In genomic region chr19:15447057-15447456, GRCh38 we compare ENCODE assay signal across 28 cellular contexts. TPM values are rescaled to one million over a fixed set of nuclear protein-coding genes. Genes with fewer than 3 reads are reported as not detected.
"Had no signal": no experiment of that assay in that cellular context is flagged by ENCODE, and none has a peak within 500 bp of the region (broad histone marks: within the 10 kb centered on the region; RNA-seq: fewer than 3 reads in every experiment).

No MANE protein-coding gene starts in this region.

- H3K9me3 Mint-ChIP-seq: effector memory CD8-positive, alpha-beta T cell had no signal

- H3K36me3 ChIP-seq: adrenal gland, right lobe of liver, suprapubic skin, transverse colon, vagina, WERI-Rb-1 had no signal

- DNase-seq: activated CD4-positive, alpha-beta T cell treated with anti-CD3 and anti-CD28 coated beads, Interleukin-2, amount 50 U/mL, for 1 hour; activated CD4-positive, CD25-positive, alpha-beta regulatory T cell treated with anti-CD3 and anti-CD28 coated beads, Interleukin-2, amount 50 U/mL, for 72 hours; activated CD8-positive, alpha-beta T cell treated with anti-CD3 and anti-CD28 coated beads, Interleukin-2, amount 10 ng/mL, durations not matched to agents 7 days and 5 days; activated T-cell treated with anti-CD3 and anti-CD28 coated beads, Interleukin-2, amount 50 U/mL, for 1 hour; central memory CD4-positive, alpha-beta T cell; dorsolateral prefrontal cortex; effector memory CD8-positive, alpha-beta T cell; hippocampal formation; left ventricle myocardium superior; mesenchymal stem cell; nucleus accumbens; right lobe of liver; stimulated activated CD4-positive, alpha-beta T cell treated with anti-CD3 and anti-CD28 coated beads, Interleukin-2, amount 100 ng/mL, for 24 hours; stomach; SW 1271; T-helper 2 cell; transverse colon; WERI-Rb-1 had no signal

- H3K27ac Mint-ChIP-seq: activated naive CD8-positive, alpha-beta T cell; stimulated activated memory B cell treated with anti-CD40 and anti-IgM and Interleukin-4, amounts not matched to agents 10 μg/mL and 1 μg/mL and 100 μg/mL, for 72 hours had no signal

- H3K27me3 Mint-ChIP-seq: activated naive CD8-positive, alpha-beta T cell; effector memory CD8-positive, alpha-beta T cell; stimulated activated memory B cell treated with anti-CD40 and anti-IgM and Interleukin-4, amounts not matched to agents 10 μg/mL and 1 μg/mL and 100 μg/mL, for 72 hours had no signal

- H3K27me3 ChIP-seq: adrenal gland, esophagus muscularis mucosa, right lobe of liver, stomach, suprapubic skin, transverse colon, vagina had no signal

- H3K4me3 Mint-ChIP-seq: activated CD8-positive, alpha-beta T cell treated with anti-CD3 and anti-CD28 coated beads, Interleukin-2, amount 10 ng/mL, durations not matched to agents 7 days and 5 days; stimulated activated memory B cell treated with anti-CD40 and anti-IgM and Interleukin-4, amounts not matched to agents 10 μg/mL and 1 μg/mL and 100 μg/mL, for 72 hours had no signal

- H3K36me3 Mint-ChIP-seq: activated naive CD8-positive, alpha-beta T cell had no signal

- H3K9me3 ChIP-seq: adrenal gland, esophagus muscularis mucosa, right lobe of liver, stomach, suprapubic skin, transverse colon, vagina had no signal

- H3K4me3 ChIP-seq: adrenal gland, dorsolateral prefrontal cortex, esophagus muscularis mucosa, right lobe of liver, skin epidermis, stomach, suprapubic skin, transverse colon, vagina had no signal

- H3K27ac ChIP-seq: adrenal gland, dorsolateral prefrontal cortex, esophagus muscularis mucosa, right lobe of liver, skin epidermis, stomach, suprapubic skin, transverse colon, vagina, WERI-Rb-1 had no signal

RNA-seq across cellular contexts. Expression of gene PGLYRP2, which starts 32.2 kb away (rescaled TPM):
- total RNA-seq: activated CD8-positive, alpha-beta T cell treated with anti-CD3 and anti-CD28 coated beads, Interleukin-2, amount 10 ng/mL, durations not matched to agents 7 days and 5 days; adrenal gland; astrocyte; esophagus muscularis mucosa; frontal cortex; left ventricle myocardium superior; mononuclear cell; stomach; transverse colon; vagina had no signal
- polyA plus RNA-seq: adrenal gland, stomach had no signal
